Comparison of ENCODE assay signal across 11 cellular contexts in the genomic region with DNA sequence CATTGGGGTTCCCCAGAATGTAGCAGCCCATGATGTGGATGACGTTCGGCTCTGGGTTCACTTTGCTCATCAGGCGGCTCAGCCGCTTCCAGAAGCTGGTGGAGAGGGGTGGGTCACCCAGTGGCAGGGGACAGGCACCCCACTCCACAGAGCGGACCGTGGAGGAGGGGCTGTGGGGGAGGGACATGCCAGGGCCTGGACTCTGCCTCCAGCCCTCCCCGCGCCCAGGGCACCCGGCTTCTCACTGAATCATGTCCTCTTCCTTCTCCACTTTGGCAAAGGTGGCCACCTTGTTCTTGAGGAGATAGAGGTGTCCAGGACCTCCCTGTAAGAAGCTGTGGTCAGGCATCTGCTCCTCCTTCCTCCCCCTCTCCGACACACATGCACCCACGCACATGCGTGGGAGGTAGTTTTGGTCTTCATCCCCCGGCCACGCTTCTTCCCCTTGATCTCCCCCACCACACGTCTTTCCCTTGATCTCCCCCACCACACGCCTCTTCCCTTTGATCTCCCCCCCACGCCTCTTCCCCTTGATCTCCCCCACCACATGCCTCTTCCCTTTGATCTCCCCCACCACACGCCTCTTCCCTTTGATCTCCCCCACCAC. TPM values are rescaled to one million over a fixed set of nuclear protein-coding genes. Genes with fewer than 3 reads are reported as not detected.
DNase-seq lines count a peak whose midpoint lies in the region; ATAC-seq and TF ChIP-seq lines count a peak whose summit lies in the region.
"Had no signal": no experiment of that assay in that cellular context is flagged by ENCODE, and none has a peak within 500 bp of the region (broad histone marks: within the 10 kb centered on the region; RNA-seq: fewer than 3 reads in every experiment).

No MANE protein-coding gene starts in this region.

- H3K9me3 ChIP-seq in heart right ventricle, result no peaks in the 10 kb centered on the region
- no peaks in the 10 kb centered on the region for H3K9me3 ChIP-seq in effector memory CD4-positive, alpha-beta T cell (ENCODE audit: control insufficient read depth, low read length)
- H3K9me3 ChIP-seq in upper lobe of right lung, result no peaks in the 10 kb centered on the region

- ATAC-seq in heart right ventricle (no peak), HG03432 (IDR thresholded peaks at IDR 0.05; ENCODE audit: unreplicated experiment) (no peak), upper lobe of right lung (no peak)

- H3K27me3 ChIP-seq in heart right ventricle, result no peaks in the 10 kb centered on the region
- H3K27me3 ChIP-seq in effector memory CD4-positive, alpha-beta T cell (replicated peaks; ENCODE audit: control insufficient read depth, insufficient read depth, low read length, poor library complexity, severe bottlenecking), result no peaks in the 10 kb centered on the region
- no peaks in the 10 kb centered on the region for H3K27me3 ChIP-seq in upper lobe of right lung

- TF ChIP-seq CTCF in heart right ventricle (IDR thresholded peaks at IDR 0.05), result no peak
- TF ChIP-seq CTCF in NB4 (IDR thresholded peaks at IDR 0.05; ENCODE audit: low read depth, low read length), result no peak
- no peak for TF ChIP-seq CTCF in upper lobe of right lung (IDR thresholded peaks at IDR 0.05)

- intact Hi-C loops in cardiac septum (cut with DNase I), result loop anchor here (5.0 kb wide), 1 partner anchor 168 kb away; no protein-coding TSS in a partner anchor
- intact Hi-C loops in heart right ventricle (cut with DNase I), result loop anchor here in 2 of 10 donors (10.0 kb wide), 2 partner anchors 155 kb away; partner anchors contain the start of gene ARRDC1 (in 1 of the 2)
- intact Hi-C loops in upper lobe of right lung (cut with DNase I), result no loop called here

- 91% methylated on average over 18 of the region's 18 CpGs for WGBS in heart right ventricle, 2 donors

- no peak for TF ChIP-seq POLR2A in NB4 (IDR thresholded peaks at IDR 0.05; ENCODE audit: extremely low read depth, insufficient read length)

- no peak overlapping the region for H3K4me3 ChIP-seq in heart right ventricle
- no peak overlapping the region for H3K4me3 ChIP-seq in NB4 (ENCODE audit: low read depth, low read length)
- no peak overlapping the region for H3K4me3 ChIP-seq in effector memory CD4-positive, alpha-beta T cell (ENCODE audit: insufficient read depth, low read depth, low read length, poor library complexity, severe bottlenecking)
- no peak overlapping the region for H3K4me3 ChIP-seq in upper lobe of right lung

- DNase-seq in cardiac septum (ENCODE audit: low spot score) (peak; percentile 72), heart right ventricle (no peak), NB4 (ENCODE audit: low read depth) (peak; percentile 70), NCI-H1048 (lab: John Stamatoyannopoulos, UW) (no peak), upper lobe of right lung (no peak)
- DNase-seq in effector memory CD4-positive, alpha-beta T cell, result peak; percentile 42 to 52 (median 47)
- DNase-seq in stimulated activated naive CD4-positive, alpha-beta T cell (lab: John Stamatoyannopoulos, UW), result peak in 5 of 6 experiments; percentile 57 to 67 (median 60)
- DNase-seq: NCI-H2081 treated with DMSO at 0.1 percent for 48 hours had no signal

- H3K4me1 ChIP-seq in heart right ventricle (peaks cover 8 to 30% (median 10%) of the 10 kb centered on the region in 9 donors), upper lobe of right lung (peaks cover 14% of the 10 kb centered on the region)
- peaks cover 49% of the 10 kb centered on the region for H3K4me1 ChIP-seq in effector memory CD4-positive, alpha-beta T cell (ENCODE audit: control insufficient read depth, insufficient read depth, low read length, poor library complexity, severe bottlenecking)

- H3K27ac ChIP-seq in heart right ventricle, result no peak overlapping the region
- peak overlapping the region; percentile 37 for H3K27ac ChIP-seq in effector memory CD4-positive, alpha-beta T cell (ENCODE audit: insufficient read depth, low read length, poor library complexity, severe bottlenecking)
- no peak overlapping the region for H3K27ac ChIP-seq in upper lobe of right lung

- H3K36me3 ChIP-seq in heart right ventricle, result peaks cover 0 to 24% (median 0%) of the 10 kb centered on the region in 9 donors
- H3K36me3 ChIP-seq in effector memory CD4-positive, alpha-beta T cell (ENCODE audit: control insufficient read depth, insufficient read depth, low read length), result no peaks in the 10 kb centered on the region
- H3K36me3 ChIP-seq in upper lobe of right lung, result peaks cover 9% of the 10 kb centered on the region

RNA-seq across cellular contexts. Expression of gene ENTPD8, which starts 8.9 kb away (rescaled TPM):
- not detected for total RNA-seq in cardiac septum
- total RNA-seq in heart right ventricle, result not detected
- polyA plus RNA-seq in heart right ventricle, result under 1 TPM; 0.03 to 0.15 TPM
- not detected for total RNA-seq in upper lobe of right lung
- polyA plus RNA-seq: BJ, neural cell had no signal

RNA-seq across cellular contexts. Expression of gene NSMF, which starts 9.1 kb away (rescaled TPM):
- total RNA-seq in cardiac septum, result 12.2 TPM
- 10 to 100 TPM in 4 of 10 donors, 1 to 10 TPM in 6; 5.3 to 17.0 (median 9.0) TPM for total RNA-seq in heart right ventricle
- polyA plus RNA-seq in heart right ventricle, result 10 to 100 TPM; 18.3 to 29.3 TPM
- 23.9 TPM for total RNA-seq in upper lobe of right lung

RNA-seq across cellular contexts. Expression of gene NOXA1, which starts 26.8 kb away (rescaled TPM):
- total RNA-seq in cardiac septum (3.3 TPM), heart right ventricle (1 to 10 TPM; 2.5 to 5.3 (median 3.0) TPM), upper lobe of right lung (6.5 TPM)
- polyA plus RNA-seq in heart right ventricle, result 10 to 100 TPM in 1 of 2 donors, under 1 TPM in 1; 0.62 to 10.6 TPM

RNA-seq across cellular contexts. Expression of gene EXD3, which starts 27.1 kb away (rescaled TPM):
- total RNA-seq in cardiac septum (11.3 TPM), heart right ventricle (10 to 100 TPM in 3 of 10 donors, 1 to 10 TPM in 7; 7.8 to 14.0 (median 9.2) TPM), upper lobe of right lung (27.3 TPM)
- 10 to 100 TPM in 1 of 2 donors, 1 to 10 TPM in 1; 5.8 to 33.0 TPM for polyA plus RNA-seq in heart right ventricle

Comparison
In these comparisons a context has a peak if more than half of its experiments do, and no peak if none do; other contexts are left out.
1. DNase-seq: peak in cardiac septum (single experiment), NB4 (single experiment), effector memory CD4-positive, alpha-beta T cell (3 of 3) and stimulated activated naive CD4-positive, alpha-beta T cell (5 of 6); none in heart right ventricle (0 of 2), NCI-H1048 (single experiment) and upper lobe of right lung (single experiment).